In the genomic region with DNA sequence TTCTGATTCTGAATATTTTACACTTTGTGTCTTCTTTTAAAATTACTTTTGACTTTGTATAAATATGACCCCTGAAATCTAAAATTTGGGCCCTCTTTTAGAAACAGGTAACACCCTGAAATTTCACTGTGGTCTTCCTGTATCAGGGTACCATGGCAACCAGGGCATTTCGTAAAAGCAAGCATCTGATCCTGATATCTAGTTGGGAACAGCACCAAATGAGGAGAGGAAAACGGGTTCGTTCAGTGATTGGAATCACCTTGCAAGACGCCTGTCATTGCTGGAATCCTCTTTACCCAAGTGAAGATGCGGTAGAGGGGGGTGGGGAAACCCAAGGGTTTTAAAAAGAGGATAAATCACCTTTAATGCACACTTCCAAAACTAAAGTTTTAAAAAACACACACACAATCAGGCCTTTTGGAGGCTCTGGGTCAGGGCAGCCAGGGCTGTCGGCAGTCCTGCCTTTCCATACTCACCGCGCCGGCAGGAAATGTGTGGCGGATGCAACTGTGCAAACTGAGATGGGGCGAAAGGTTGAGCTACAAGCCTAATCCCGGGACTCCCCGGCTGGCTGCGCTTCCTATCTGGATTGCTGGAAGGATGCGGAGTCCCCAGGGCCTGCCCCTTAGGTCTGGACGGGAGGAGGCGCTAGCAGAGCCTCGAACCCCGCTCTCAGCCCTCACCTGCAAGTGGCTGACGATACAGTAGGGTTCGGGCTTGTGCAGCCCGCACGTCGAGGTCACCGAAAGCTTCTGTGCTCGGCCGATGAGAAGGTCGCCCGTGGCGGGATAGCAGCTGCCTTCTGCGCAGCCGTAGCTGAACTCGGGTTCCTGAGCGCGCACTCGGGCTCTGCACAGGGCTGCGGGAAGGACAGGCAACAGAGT, we compare ENCODE assay signal across 8 cellular contexts. TPM values are rescaled to one million over a fixed set of nuclear protein-coding genes. Genes with fewer than 3 reads are reported as not detected.
DNase-seq lines count a peak whose midpoint lies in the region; ATAC-seq and TF ChIP-seq lines count a peak whose summit lies in the region.

No MANE protein-coding gene starts in this region.

- H3K36me3 ChIP-seq in KMS-11 (ENCODE audit: insufficient read depth) (no peaks in the 10 kb centered on the region), left lung (no peaks in the 10 kb centered on the region), testis (ENCODE audit: low read depth, missing control alignments) (no peaks in the 10 kb centered on the region)

- whole genome bisulfite sequencing in testis, 2 donors, result 7 to 10% methylated on average over 22 to 37 of the region's 37 CpGs

- H3K79me2 ChIP-seq in KMS-11 (ENCODE audit: insufficient read depth, low read depth), result no peaks in the 10 kb centered on the region

- intact Hi-C loops in left lung (cut with DNase I), result no loop called here
- intact Hi-C loops in testis (cut with DNase I; ENCODE audit: low total_unique reads), result loop anchor here (10.0 kb wide), 1 partner anchor 106 kb away; a partner anchor contains a TSS

- no peak overlapping the region for H3K9ac ChIP-seq in KMS-11

- ATAC-seq in left lung (peak; percentile 37), HG03520 (IDR thresholded peaks at IDR 0.05; ENCODE audit: unreplicated experiment) (no peak), HG03457 (IDR thresholded peaks at IDR 0.05; ENCODE audit: unreplicated experiment) (no peak)

- H3K4me2 ChIP-seq in KMS-11, result peak overlapping the region; percentile 59; the same call in 1 of the 2 replicates

- H2AFZ ChIP-seq in KMS-11 (ENCODE audit: low read depth), result no peak overlapping the region

- H3K4me3 ChIP-seq in KMS-11 (IDR thresholded peaks at IDR 0.05; ENCODE audit: insufficient read depth, low read depth, low read length), result no peak overlapping the region
- H3K4me3 ChIP-seq in left lung, result peak overlapping the region; percentile 43 to 53
- peak overlapping the region; percentile 61 to 69 for H3K4me3 ChIP-seq in testis

- TF ChIP-seq CTCF in KMS-11 (conservative IDR thresholded peaks at IDR 0.05; ENCODE audit: low read depth, low read length), result no peak
- no peak for TF ChIP-seq CTCF in left lung (IDR thresholded peaks at IDR 0.05)
- no peak for TF ChIP-seq CTCF in testis (IDR thresholded peaks at IDR 0.05)

- no peaks in the 10 kb centered on the region for H4K20me1 ChIP-seq in KMS-11 (ENCODE audit: insufficient read depth)

- no peaks in the 10 kb centered on the region for H3K27me3 ChIP-seq in KMS-11 (ENCODE audit: insufficient read depth, low read depth)
- H3K27me3 ChIP-seq in left lung, result peaks cover 32 to 59% of the 10 kb centered on the region in 2 donors
- H3K27me3 ChIP-seq in testis, result no peaks in the 10 kb centered on the region

- DNase-seq in AG08396 (ENCODE audit: low spot score) (peak; percentile 29), cerebellar cortex (ENCODE audit: low spot score) (peak; percentile 65), left lung (no peak), testis (peak; percentile 36), NCI-H2107 treated with DMSO at 0.1 percent for 48 hours (lab: John Stamatoyannopoulos, UW; ENCODE audit: unreplicated experiment) (no peak)

- H3K27ac ChIP-seq in KMS-11 (peak overlapping the region; percentile 74), left lung (peak overlapping the region; percentile 63 to 83), testis (peak overlapping the region; percentile 24 to 86)

- TF ChIP-seq POLR2A in testis (IDR thresholded peaks at IDR 0.05), result no peak

- H3K4me1 ChIP-seq in KMS-11 (ENCODE audit: low read depth, poor library complexity, severe bottlenecking) (peaks cover 43% of the 10 kb centered on the region), left lung (peaks cover 22 to 25% of the 10 kb centered on the region in 2 donors), testis (peaks cover 3% of the 10 kb centered on the region)

- no peaks in the 10 kb centered on the region for H3K9me3 ChIP-seq in left lung
- no peaks in the 10 kb centered on the region for H3K9me3 ChIP-seq in testis

RNA-seq across cellular contexts. Expression of a gene that starts 1.8 kb away (rescaled TPM):
- total RNA-seq in left lung (100 to 1,000 TPM; 175 to 187 TPM), testis (10 to 100 TPM; 42.0 to 65.2 TPM)
- polyA plus RNA-seq in testis (ENCODE audit: insufficient read depth, low read depth, low replicate concordance), result 43.1 TPM

Comparison
In these comparisons a context has a peak if more than half of its experiments do, and no peak if none do; other contexts are left out.
1. DNase-seq: peak in AG08396 (single experiment), cerebellar cortex (single experiment) and testis (single experiment); none in left lung (0 of 2) and NCI-H2107 treated with DMSO at 0.1 percent for 48 hours (single experiment).
2. Peak in every context shown above with its lines, with median percentiles within 50 percentile points of each other: H3K27ac ChIP-seq.